In genomic region chr2:56333812-56334485, GRCh38 we compare ENCODE assay signal across 1 cellular context.
TF ChIP-seq lines count a peak whose summit lies in the region.

No MANE protein-coding gene starts in this region.

TF ChIP-seq in GM23338, 12 proteins besides CTCF, POLR2A, EP300 and RAD21 (continued from another document):
- TF ChIP-seq ZNF462 (CRISPR knock-in tag; IDR thresholded peaks at IDR 0.05) (peak; percentile 97), JUNB (IDR thresholded peaks at IDR 0.05; ENCODE audit: unreplicated experiment) (no peak), POLR2AphosphoS5 (IDR thresholded peaks at IDR 0.05; ENCODE audit: low read depth) (no peak)
TF ChIP-seq in GM23338: peak in this region for 1.
